ENCODE assay signal across 8 cellular contexts in the genomic region with DNA sequence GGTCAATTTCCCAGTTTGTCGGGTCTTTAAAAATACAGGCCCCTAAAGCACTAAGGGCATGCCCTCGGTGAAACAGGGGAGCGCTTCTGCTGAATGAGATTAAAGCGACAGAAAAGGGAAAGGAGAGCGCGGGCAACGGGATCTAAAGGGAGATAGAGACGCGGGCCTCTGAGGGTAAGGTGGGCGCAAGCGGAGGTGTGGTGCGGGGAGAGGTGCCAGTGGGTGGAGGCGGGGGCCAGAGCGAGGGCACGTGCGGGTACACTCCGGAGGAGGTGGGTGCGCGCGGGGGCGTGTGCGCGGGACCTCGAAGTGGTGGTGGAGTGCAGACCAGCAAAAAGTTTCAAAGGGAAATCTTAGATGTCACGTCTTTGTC. TPM values are rescaled to one million over a fixed set of nuclear protein-coding genes. Genes with fewer than 3 reads are reported as not detected.
DNase-seq lines count a peak whose midpoint lies in the region; ATAC-seq and TF ChIP-seq lines count a peak whose summit lies in the region.

No MANE protein-coding gene starts in this region.

- TF ChIP-seq POLR2A in IMR-90 (IDR thresholded peaks at IDR 0.05; ENCODE audit: low read depth, low read length) = no peak

- peak overlapping the region in 1 of 2 experiments; percentile 60; a peak in 2 of 4 replicates for H4K8ac ChIP-seq in IMR-90 (ENCODE audit: low read depth in 2 of 2, low read length in 2 of 2)

- peak overlapping the region; percentile 2; the same call in 1 of the 2 replicates for H3K18ac ChIP-seq in IMR-90 (ENCODE audit: low read depth, low read length)

- peak overlapping the region; percentile 65; the same call in 1 of the 2 replicates for H3K23ac ChIP-seq in IMR-90 (ENCODE audit: low read depth, low read length)

- peak overlapping the region; percentile 24; the same call in 1 of the 2 replicates for H3K27ac ChIP-seq in IMR-90 (ENCODE audit: insufficient read depth, low read length)

- peak overlapping the region; percentile 92 for H2AFZ ChIP-seq in IMR-90 (replicated peaks; ENCODE audit: low read length, poor library complexity)

- peaks cover 10% of the 10 kb centered on the region; the same call in 1 of the 2 replicates for H4K20me1 ChIP-seq in IMR-90 (ENCODE audit: insufficient read depth, low read length)

- intact Hi-C loops in IMR-90 (cut with micrococcal nuclease) = loop anchor here (1.0 to 10.0 kb wide), 4 partner anchors 46 to 559 kb away; a partner anchor contains a TSS

- H3K4me1 Mint-ChIP-seq in activated T-cell treated with anti-CD3 and anti-CD28 coated beads, Interleukin-2, amount 50 U/mL, for 24 hours (ENCODE audit: low read depth) = peaks cover 49% of the 10 kb centered on the region
- peaks cover 35% of the 10 kb centered on the region for H3K4me1 Mint-ChIP-seq in osteocyte (ENCODE audit: unreplicated experiment)

- peak overlapping the region; percentile 70; the same call in 1 of the 2 replicates for H3K14ac ChIP-seq in IMR-90 (replicated peaks; ENCODE audit: low read depth, low read length)

- peak overlapping the region; percentile 69 for H3K4me2 ChIP-seq in IMR-90 (ENCODE audit: low read depth, low read length)

- CTCF ChIA-PET in IMR-90 (lab: Yijun Ruan, JAX) = no interaction called here

- H3K4me3 ChIP-seq in IMR-90 (ENCODE audit: insufficient read depth, low read depth, low read length) (peak overlapping the region; percentile 94), fibroblast of pulmonary artery (replicated peaks; ENCODE audit: low read depth, low read length) (peak overlapping the region; percentile 73)

- H3K27me3 ChIP-seq in IMR-90 (ENCODE audit: control insufficient read depth, insufficient read depth, low read length) = no peaks in the 10 kb centered on the region

- H3K4me3 Mint-ChIP-seq in activated T-cell treated with anti-CD3 and anti-CD28 coated beads, Interleukin-2, amount 50 U/mL, for 24 hours = peak overlapping the region; percentile 99
- H3K4me3 Mint-ChIP-seq in osteocyte (ENCODE audit: unreplicated experiment) = peak overlapping the region; percentile 77

- POLR2A ChIA-PET in IMR-90 (lab: Charles Lee; ENCODE audit: unreplicated experiment) = no interaction called here

- H2BK20ac ChIP-seq in IMR-90 (ENCODE audit: low read depth, low read length) = 0 out of 2 replicates have a peak overlapping the region, but pooled peaks have one; percentile 45

- peak overlapping the region; percentile 87 for H2AK9ac ChIP-seq in IMR-90 (replicated peaks; ENCODE audit: low read depth, low read length, poor library complexity)

- no peak for TF ChIP-seq RAD21 in IMR-90 (IDR thresholded peaks at IDR 0.05; ENCODE audit: low read length)

- no peaks in the 10 kb centered on the region for H3K9me1 ChIP-seq in IMR-90 (ENCODE audit: insufficient read depth, low read length)

- peak overlapping the region; percentile 64 for H3K9ac ChIP-seq in IMR-90 (ENCODE audit: low read depth, low read length)

- peak overlapping the region; percentile 61; the same call in 1 of the 2 replicates for H4K91ac ChIP-seq in IMR-90 (ENCODE audit: insufficient read depth, low read depth, low read length)

- dilution Hi-C loops in IMR-90 (cut with HindIII; ENCODE audit: low sequenced_read_pairs, unreplicated experiment) = no loop called here

- no peak overlapping the region for H2AK5ac ChIP-seq in IMR-90 (ENCODE audit: low read depth, low read length)

- no peaks in the 10 kb centered on the region for H3K9me3 ChIP-seq in IMR-90 (ENCODE audit: control insufficient read depth, insufficient read depth, low read length)

- WGBS in IMR-90 (ENCODE audit: extremely low coverage in 2 of 2, insufficient read length in 1 of 2), 2 experiments = 19% methylated on average over 9 of the region's 25 CpGs; no CpG with 5 or more reads in 1 of the 2 experiments

- H3K36me3 Mint-ChIP-seq in activated T-cell treated with anti-CD3 and anti-CD28 coated beads, Interleukin-2, amount 50 U/mL, for 24 hours (ENCODE audit: low read depth) = peaks cover 29% of the 10 kb centered on the region
- no peaks in the 10 kb centered on the region for H3K36me3 Mint-ChIP-seq in osteocyte (ENCODE audit: unreplicated experiment)

- DNase-seq in CD1c-positive myeloid dendritic cell (ENCODE audit: extremely low spot score) (peak; percentile 59), IMR-90 (no peak), fibroblast of pulmonary artery (ENCODE audit: low read depth) (no peak), osteocyte (ENCODE audit: extremely low spot score, unreplicated experiment) (no peak), hippocampal formation (lab: John Stamatoyannopoulos, UW) (no peak), glomerular visceral epithelial cell (ENCODE audit: extremely low spot score) (no peak)
- no peak for DNase-seq in activated T-cell treated with anti-CD3 and anti-CD28 coated beads, Interleukin-2, amount 50 U/mL, for 24 hours

- peak overlapping the region; percentile 94 for H3K27ac Mint-ChIP-seq in activated T-cell treated with anti-CD3 and anti-CD28 coated beads, Interleukin-2, amount 50 U/mL, for 24 hours
- H3K27ac Mint-ChIP-seq in osteocyte (ENCODE audit: unreplicated experiment) = peak overlapping the region; percentile 59

- H3K79me1 ChIP-seq in IMR-90 (ENCODE audit: low read depth in 1 of 2, low read length in 2 of 2) = peaks cover 3 to 15% of the 10 kb centered on the region in 2 experiments; a peak in 3 of 4 replicates

- peak overlapping the region; percentile 61; the same call in 1 of the 2 replicates for H3K4ac ChIP-seq in IMR-90 (ENCODE audit: low read depth, low read length)

- H3K27me3 Mint-ChIP-seq in activated T-cell treated with anti-CD3 and anti-CD28 coated beads, Interleukin-2, amount 50 U/mL, for 24 hours = no peaks in the 10 kb centered on the region
- no peaks in the 10 kb centered on the region for H3K27me3 Mint-ChIP-seq in osteocyte (ENCODE audit: unreplicated experiment)

- ATAC-seq in GM21515 (IDR thresholded peaks at IDR 0.05; ENCODE audit: unreplicated experiment) = peak; percentile 22
- ATAC-seq in IMR-90 (ENCODE audit: low read depth) = no peak; the same call in 1 of the 2 replicates

- BruUV-seq in IMR-90 (replicated peaks; lab: Mats Ljungman, UMichigan) = no TSS peak

- 0 out of 2 replicates have a peak, but pooled peaks cover 2% of the 10 kb centered on the region for H3K4me1 ChIP-seq in IMR-90 (ENCODE audit: control insufficient read depth, insufficient read depth, low read length)

- H3K36me3 ChIP-seq in IMR-90 (ENCODE audit: control insufficient read depth, insufficient read depth, low read length) = no peaks in the 10 kb centered on the region

- no peak overlapping the region for H4K5ac ChIP-seq in IMR-90 (ENCODE audit: low read depth, low read length)

- peak overlapping the region; percentile 21; the same call in 1 of the 3 replicates for H2BK15ac ChIP-seq in IMR-90 (ENCODE audit: low read depth, low read length)

- H3K56ac ChIP-seq in IMR-90 (ENCODE audit: extremely low read depth, insufficient read depth, low read length) = 0 out of 2 replicates have a peak overlapping the region, but pooled peaks have one; percentile 32

- no peak for TF ChIP-seq CTCF in IMR-90 (conservative IDR thresholded peaks at IDR 0.05; ENCODE audit: low read depth, low read length)
- no peak for TF ChIP-seq CTCF in fibroblast of pulmonary artery (IDR thresholded peaks at IDR 0.05; ENCODE audit: low read length, missing control alignments)
- no peak for TF ChIP-seq CTCF in osteocyte (IDR thresholded peaks at IDR 0.05)

- H2BK120ac ChIP-seq in IMR-90 (ENCODE audit: low read depth, low read length) = peak overlapping the region; percentile 46

- in situ Hi-C loops in IMR-90 (cut with MboI; ENCODE audit: low sequenced_read_pairs) = no loop called here

- H2BK5ac ChIP-seq in IMR-90 (ENCODE audit: low read depth, low read length, poor library complexity, severe bottlenecking) = no peak overlapping the region

- H3K9me3 Mint-ChIP-seq in activated T-cell treated with anti-CD3 and anti-CD28 coated beads, Interleukin-2, amount 50 U/mL, for 24 hours = no peaks in the 10 kb centered on the region
- H3K9me3 Mint-ChIP-seq in osteocyte (ENCODE audit: unreplicated experiment) = no peaks in the 10 kb centered on the region

TF ChIP-seq in IMR-90, 13 proteins besides CTCF, POLR2A, EP300 and RAD21:
- TF ChIP-seq MXI1 (IDR thresholded peaks at IDR 0.05; ENCODE audit: borderline replicate concordance, low read depth, low read length) (no peak), BHLHE40 (IDR thresholded peaks at IDR 0.05; ENCODE audit: low read depth, low read length) (peak; percentile 62; the same call in 1 of the 2 replicates)

RNA-seq across cellular contexts. Expression of a gene that starts 0.8 kb away (rescaled TPM):
- total RNA-seq in IMR-90 (2012; rRNA removed) = 22.8 and 25.3 TPM in 2 replicates
- 5.3 and 5.6 TPM in 2 replicates for polyA plus RNA-seq in IMR-90 (2012; rRNA removed)
- polyA plus RNA-seq in IMR-90 (2012; cell fraction: cytosol; rRNA removed) = 1.2 and 1.3 TPM in 2 replicates
- polyA plus RNA-seq in IMR-90 (2012; cell fraction: nucleus; rRNA removed; ENCODE audit: low replicate concordance) = 3.3 and 18.9 TPM in 2 replicates
- 23.7 and 24.3 TPM in 2 replicates for total RNA-seq in osteocyte
